8 cellular contexts compared by ENCODE assay signal in the genomic region with DNA sequence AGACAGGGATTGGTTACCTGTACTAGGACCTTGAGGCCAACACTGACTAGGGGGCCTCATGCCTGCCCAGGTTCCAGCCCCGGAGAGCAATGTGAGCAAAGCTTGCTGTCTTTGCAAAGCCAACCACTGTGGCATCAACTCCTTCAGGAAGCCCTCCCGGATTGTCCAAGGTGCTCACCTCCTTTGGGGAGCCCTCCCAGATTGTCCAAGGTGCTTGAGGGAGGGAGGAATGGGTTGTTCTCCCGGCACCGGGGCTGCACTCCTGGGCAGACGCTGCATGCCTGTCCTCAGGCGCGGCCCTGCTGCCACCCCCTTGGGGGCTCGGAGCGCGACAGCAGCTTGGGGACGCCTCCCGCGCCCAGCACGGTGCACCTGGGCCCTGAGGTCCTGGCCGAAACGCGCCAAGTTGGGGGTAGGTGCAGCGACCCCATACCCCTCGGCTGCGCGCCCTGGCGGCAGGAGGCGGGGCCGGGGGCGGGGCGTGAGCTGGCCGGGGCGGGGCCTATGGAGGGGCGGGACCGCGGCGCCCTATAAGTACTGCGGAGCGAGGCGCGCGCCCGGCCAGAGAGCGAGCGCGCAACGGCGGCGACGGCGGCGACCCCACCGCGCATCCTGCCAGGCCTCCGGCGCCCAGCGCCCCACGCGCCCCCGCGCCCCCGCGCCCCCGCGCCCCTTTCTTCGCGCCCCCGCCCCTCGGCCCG. TPM values are rescaled to one million over a fixed set of nuclear protein-coding genes. Genes with fewer than 3 reads are reported as not detected.
DNase-seq lines count a peak whose midpoint lies in the region; ATAC-seq and TF ChIP-seq lines count a peak whose summit lies in the region.

A gene with protein sequence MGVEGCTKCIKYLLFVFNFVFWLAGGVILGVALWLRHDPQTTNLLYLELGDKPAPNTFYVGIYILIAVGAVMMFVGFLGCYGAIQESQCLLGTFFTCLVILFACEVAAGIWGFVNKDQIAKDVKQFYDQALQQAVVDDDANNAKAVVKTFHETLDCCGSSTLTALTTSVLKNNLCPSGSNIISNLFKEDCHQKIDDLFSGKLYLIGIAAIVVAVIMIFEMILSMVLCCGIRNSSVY (plus strand): TSS at position 560 of the 701 bp plus-strand sequence. CDS start 240 bp downstream, outside the sequence.

- H3K4me1 ChIP-seq in Karpas-422 (ENCODE audit: low read length) (peaks cover 36% of the 10 kb centered on the region), mesendoderm (ENCODE audit: control insufficient read depth, low read depth, low read length) (peaks cover 2% of the 10 kb centered on the region)

- no CpG with 5 or more reads among the region's 65 CpGs for WGBS in mesendoderm (ENCODE audit: extremely low coverage, insufficient coverage, low lambda C conversion rate)

- no peaks in the 10 kb centered on the region for H3K9me3 ChIP-seq in Karpas-422 (ENCODE audit: low read length)

- no peak for TF ChIP-seq CTCF in AG10803 (conservative IDR thresholded peaks at IDR 0.05; ENCODE audit: low read length)
- no peak for TF ChIP-seq CTCF in activated CD8-positive, alpha-beta T cell treated with anti-CD3 and anti-CD28 coated beads for 36 hours (IDR thresholded peaks at IDR 0.05)

- H2BK15ac ChIP-seq in mesendoderm (replicated peaks; ENCODE audit: low read depth) = no peak within 1 kb of the TSS

- H3K27ac ChIP-seq in Karpas-422 (ENCODE audit: low read length) = peak within 1 kb of the TSS; percentile 88
- H3K27ac ChIP-seq in mesendoderm (ENCODE audit: low read depth, low read length) = peak within 1 kb of the TSS; percentile 40

- intact Hi-C loops in activated CD8-positive, alpha-beta T cell treated with anti-CD3 and anti-CD28 coated beads for 36 hours (cut with micrococcal nuclease) = no loop called here

- no peak within 1 kb of the TSS for H4K5ac ChIP-seq in mesendoderm (ENCODE audit: low read length)

- peak; percentile 89 for ATAC-seq in activated CD8-positive, alpha-beta T cell treated with anti-CD3 and anti-CD28 coated beads for 36 hours

- CTCF ChIA-PET in activated CD8-positive, alpha-beta T cell treated with anti-CD3 and anti-CD28 coated beads for 36 hours (lab: Charles Lee) = interaction anchor here (1.1 to 3.2 kb wide), 6 partner anchors 23 to 190 kb away, joined by 3 to 26 read pairs (median 8); a partner anchor contains a TSS

- H2BK5ac ChIP-seq in mesendoderm (ENCODE audit: low read length) = no peak within 1 kb of the TSS

- H3K27me3 ChIP-seq in Karpas-422 (ENCODE audit: low read length) (no peaks in the 10 kb centered on the region), mesendoderm (ENCODE audit: insufficient read depth, low read length, poor library complexity) (no peaks in the 10 kb centered on the region)

- peak within 1 kb of the TSS; percentile 98 for H3K9ac ChIP-seq in Karpas-422 (ENCODE audit: low read length)
- H3K9ac ChIP-seq in mesendoderm (ENCODE audit: low read length) = peak within 1 kb of the TSS; percentile 95

- H3K79me1 ChIP-seq in mesendoderm (ENCODE audit: low read length) = peaks cover 12% of the 10 kb centered on the region

- no peaks in the 10 kb centered on the region for H3K9me3 Mint-ChIP-seq in activated CD8-positive, alpha-beta T cell treated with anti-CD3 and anti-CD28 coated beads for 36 hours

- H3K4me2 ChIP-seq in Karpas-422 (ENCODE audit: low read depth, low read length, poor library complexity, severe bottlenecking) = peak within 1 kb of the TSS; percentile 97
- peak within 1 kb of the TSS; percentile 83 for H3K4me2 ChIP-seq in mesendoderm (ENCODE audit: low read length)

- peak within 1 kb of the TSS; percentile 66 for H3K23ac ChIP-seq in mesendoderm (ENCODE audit: low read length)

- peak within 1 kb of the TSS; percentile 5 for H2BK120ac ChIP-seq in mesendoderm (ENCODE audit: low read depth, low read length)

- H2AFZ ChIP-seq in Karpas-422 (ENCODE audit: low read length) = no peak within 1 kb of the TSS

- no peaks in the 10 kb centered on the region for H3K9me2 ChIP-seq in Karpas-422 (replicated peaks; ENCODE audit: insufficient read depth, low read length)

- peaks cover 9% of the 10 kb centered on the region; the same call in 1 of the 2 replicates for H3K36me3 ChIP-seq in Karpas-422 (ENCODE audit: insufficient read depth, low read length)
- no peaks in the 10 kb centered on the region for H3K36me3 ChIP-seq in mesendoderm (ENCODE audit: control insufficient read depth, insufficient read depth, low read length)

- H3K4me1 Mint-ChIP-seq in activated CD8-positive, alpha-beta T cell treated with anti-CD3 and anti-CD28 coated beads for 36 hours (ENCODE audit: low read depth) = peaks cover 25% of the 10 kb centered on the region

- H3K56ac ChIP-seq in mesendoderm (ENCODE audit: low read length) = peak within 1 kb of the TSS; percentile 92

- DNase-seq in AG10803 (ENCODE audit: low read depth) (no peak), Karpas-422 (peak; percentile 80), mesendoderm (no peak), cerebellar nuclear complex (lab: John Stamatoyannopoulos, UW) (no peak)
- DNase-seq in activated CD8-positive, alpha-beta T cell treated with anti-CD3 and anti-CD28 coated beads for 36 hours = peak; percentile 59
- DNase-seq in effector CD8-positive, alpha-beta T cell (lab: John Stamatoyannopoulos, UW) = peak; percentile 63
- peak; percentile 47 for DNase-seq in stimulated activated CD8-positive, alpha-beta memory T cell treated with anti-CD3 and anti-CD28 coated beads, Interleukin-12 subunit alpha, Interleukin-12 subunit beta, amount 100 ng/mL, for 4 hours (ENCODE audit: low read depth)

- H3K79me2 ChIP-seq in Karpas-422 (ENCODE audit: low read length) (peaks cover 45% of the 10 kb centered on the region), mesendoderm (ENCODE audit: control insufficient read depth, insufficient read depth, low read length) (peaks cover 41% of the 10 kb centered on the region)

- peak within 1 kb of the TSS; percentile 57 for H3K4ac ChIP-seq in mesendoderm (ENCODE audit: low read depth, low read length)

- H3K36me3 Mint-ChIP-seq in activated CD8-positive, alpha-beta T cell treated with anti-CD3 and anti-CD28 coated beads for 36 hours (ENCODE audit: low read depth) = peaks cover 4% of the 10 kb centered on the region

- H3K4me3 ChIP-seq in AG10803 (ENCODE audit: low read length) (peak within 1 kb of the TSS; percentile 97), Karpas-422 (ENCODE audit: low read length) (peak within 1 kb of the TSS; percentile 100), mesendoderm (ENCODE audit: low read length) (peak within 1 kb of the TSS; percentile 92)

- H3K18ac ChIP-seq in mesendoderm (ENCODE audit: low read length) = peak within 1 kb of the TSS; percentile 77

- H3K27me3 Mint-ChIP-seq in activated CD8-positive, alpha-beta T cell treated with anti-CD3 and anti-CD28 coated beads for 36 hours = no peaks in the 10 kb centered on the region

- peaks cover 54% of the 10 kb centered on the region for H4K20me1 ChIP-seq in Karpas-422 (ENCODE audit: insufficient read depth, low read depth, low read length)

- POLR2A ChIA-PET in activated CD8-positive, alpha-beta T cell treated with anti-CD3 and anti-CD28 coated beads for 36 hours (lab: Charles Lee) = interaction anchor here (0.7 to 3.8 kb wide), 6 partner anchors 10 to 81 kb away, joined by 3 to 24 read pairs (median 4); a partner anchor contains a TSS

- H2AK5ac ChIP-seq in mesendoderm (ENCODE audit: low read length) = no peak within 1 kb of the TSS

- H3K27ac Mint-ChIP-seq in activated CD8-positive, alpha-beta T cell treated with anti-CD3 and anti-CD28 coated beads for 36 hours = peak within 1 kb of the TSS; percentile 84

- peak; percentile 77 for TF ChIP-seq POLR2A in GM19193 (IDR thresholded peaks at IDR 0.05; ENCODE audit: extremely low read depth, insufficient read depth, insufficient read length)

- H3K4me3 Mint-ChIP-seq in activated CD8-positive, alpha-beta T cell treated with anti-CD3 and anti-CD28 coated beads for 36 hours = peak within 1 kb of the TSS; percentile 88

- no peak within 1 kb of the TSS for H4K8ac ChIP-seq in mesendoderm (ENCODE audit: low read depth, low read length)

RNA-seq across cellular contexts. Expression of the gene that starts here (rescaled TPM):
- total RNA-seq in Karpas-422 (2014; rRNA removed; shearing (Covaris generic); ENCODE audit: low replicate concordance) = 356 and 467 TPM in 2 replicates
- total RNA-seq in activated CD8-positive, alpha-beta T cell treated with anti-CD3 and anti-CD28 coated beads for 36 hours = 100 to 1,000 TPM; 133 to 138 TPM
- polyA plus RNA-seq in mesendoderm (2013, experiment 1 of 2) = 187 TPM
- 191 TPM for polyA plus RNA-seq in mesendoderm (2013, experiment 2 of 2)

Comparison
In these comparisons a context has a peak if more than half of its experiments do, and no peak if none do; other contexts are left out.
1. DNase-seq: peak in Karpas-422 (single experiment), activated CD8-positive, alpha-beta T cell treated with anti-CD3 and anti-CD28 coated beads for 36 hours (single experiment), effector CD8-positive, alpha-beta T cell (single experiment) and stimulated activated CD8-positive, alpha-beta memory T cell treated with anti-CD3 and anti-CD28 coated beads, Interleukin-12 subunit alpha, Interleukin-12 subunit beta, amount 100 ng/mL, for 4 hours (single experiment); none in AG10803 (single experiment), mesendoderm (single experiment) and cerebellar nuclear complex (0 of 2).
2. Peak in every context shown above with its lines, with median percentiles within 50 percentile points of each other: H3K4me3 ChIP-seq.